Comparison of ENCODE assay signal across 1 cellular context in the genomic region with DNA sequence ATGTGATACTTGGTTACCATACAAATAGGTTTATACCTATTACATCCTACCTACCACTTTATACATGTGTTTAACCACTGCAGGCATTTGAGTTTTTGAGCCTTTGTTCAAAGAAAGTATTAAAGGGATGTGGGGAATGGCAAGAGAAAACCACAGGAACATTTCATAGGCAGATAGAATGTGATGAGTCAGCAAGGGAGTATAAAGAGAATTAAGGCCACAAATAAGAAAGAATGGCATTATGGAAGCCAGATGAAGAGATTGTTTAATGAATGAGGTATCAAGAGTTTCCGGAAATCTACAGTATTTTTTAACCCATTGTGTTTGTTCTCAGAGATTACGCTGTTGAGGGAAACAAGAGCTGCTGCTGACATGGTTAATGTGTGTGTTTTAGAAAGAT.
TF ChIP-seq lines count a peak whose summit lies in the region.

No MANE protein-coding gene starts in this region.

TF ChIP-seq in H1, 55 proteins besides CTCF, POLR2A, EP300 and RAD21:
- no peak for TF ChIP-seq TCF12 (IDR thresholded peaks at IDR 0.05; ENCODE audit: low read depth, low read length)
- peak; percentile 86 for TF ChIP-seq MAFK (IDR thresholded peaks at IDR 0.05; ENCODE audit: low read depth, low read length)
- no peak for TF ChIP-seq CBX8 (IDR thresholded peaks at IDR 0.05; ENCODE audit: borderline replicate concordance, low read depth, low read length)
- no peak for TF ChIP-seq CBX5 (IDR thresholded peaks at IDR 0.05; ENCODE audit: low read depth, low read length)
